In the genomic region with DNA sequence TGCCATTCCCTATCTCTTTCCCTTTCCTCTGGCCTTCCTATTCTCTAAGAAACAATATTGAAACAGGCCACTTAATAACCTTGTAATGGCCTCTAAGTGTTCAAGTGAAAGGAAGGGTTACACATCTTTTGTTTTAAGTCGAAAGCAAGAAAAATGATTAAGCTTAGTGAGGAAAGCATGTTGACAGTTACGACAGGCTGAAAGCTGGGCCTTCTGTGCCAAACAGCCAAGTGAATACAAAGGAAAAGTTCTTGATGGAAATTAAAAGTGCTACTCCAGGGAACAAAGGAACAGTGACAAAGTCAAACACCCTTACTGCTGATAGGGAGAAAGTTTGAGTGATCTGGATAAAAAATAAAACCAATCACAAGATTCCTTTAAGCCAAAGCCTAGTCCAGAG, we compare ENCODE assay signal across 27 cellular contexts.
"Had no signal": no experiment of that assay in that cellular context is flagged by ENCODE, and none has a peak within 500 bp of the region (broad histone marks: within the 10 kb centered on the region; RNA-seq: fewer than 3 reads in every experiment).

No MANE protein-coding gene starts in this region.

- H3K36me3 Mint-ChIP-seq: activated CD4-positive, alpha-beta memory T cell treated with anti-CD3 and anti-CD28 coated beads for 36 hours; activated naive CD8-positive, alpha-beta T cell treated with anti-CD3 and anti-CD28 coated beads for 36 hours had no signal

- H3K4me3 Mint-ChIP-seq: activated B cell treated with CpG ODN at 0.5 μM for 24 hours; activated CD4-positive, alpha-beta memory T cell treated with anti-CD3 and anti-CD28 coated beads for 36 hours; activated CD4-positive, alpha-beta T cell treated with anti-CD3 and anti-CD28 coated beads, Interleukin-2, amount 10 ng/mL, durations not matched to agents 7 days and 5 days; activated naive CD8-positive, alpha-beta T cell treated with anti-CD3 and anti-CD28 coated beads for 36 hours; activated T-cell treated with anti-CD3 and anti-CD28 coated beads, Interleukin-2, amount 50 U/mL, for 4 hours; T-helper 1 cell treated with Interleukin-12 subunit alpha and Interleukin-12 subunit beta and Interleukin-4 antibody, amounts not matched to agents 30 μg/mL and 1 μg/mL, for 36 hours had no signal

- H3K27me3 ChIP-seq: breast epithelium, Peyer's patch, SJSA1 had no signal

- H3K9me3 Mint-ChIP-seq: activated B cell treated with CpG ODN at 0.5 μM for 24 hours; activated CD4-positive, alpha-beta memory T cell treated with anti-CD3 and anti-CD28 coated beads for 36 hours; activated CD4-positive, alpha-beta T cell treated with anti-CD3 and anti-CD28 coated beads, Interleukin-2, amount 10 ng/mL, durations not matched to agents 7 days and 5 days; activated naive CD8-positive, alpha-beta T cell treated with anti-CD3 and anti-CD28 coated beads for 36 hours; activated T-cell treated with anti-CD3 and anti-CD28 coated beads, Interleukin-2, amount 50 U/mL, for 4 hours; T-helper 1 cell treated with Interleukin-12 subunit alpha and Interleukin-12 subunit beta and Interleukin-4 antibody, amounts not matched to agents 30 μg/mL and 1 μg/mL, for 36 hours had no signal

- DNase-seq: activated B cell treated with CpG ODN at 0.5 μM for 24 hours; activated CD4-positive, alpha-beta memory T cell treated with anti-CD3 and anti-CD28 coated beads for 36 hours; activated CD4-positive, alpha-beta T cell treated with anti-CD3 and anti-CD28 coated beads for 1 hour; activated CD4-positive, alpha-beta T cell treated with anti-CD3 and anti-CD28 coated beads, Interleukin-2, amount 10 ng/mL, durations not matched to agents 7 days and 5 days; activated CD8-positive, alpha-beta memory T cell treated with anti-CD3 and anti-CD28 coated beads for 24 hours; activated effector memory CD4-positive, alpha-beta T cell treated with anti-CD3 and anti-CD28 coated beads, Interleukin-2, amount 50 U/mL, for 16 hours; activated naive CD4-positive, alpha-beta T cell treated with Interleukin-2 at 50 U/mL for 16 hours; activated naive CD8-positive, alpha-beta T cell treated with anti-CD3 and anti-CD28 coated beads for 36 hours; activated T-cell treated with anti-CD3 and anti-CD28 coated beads, Interleukin-2, amount 50 U/mL, for 4 hours; anterior cingulate cortex; central memory CD4-positive, alpha-beta T cell; Karpas-422; MM.1S; NCI-H1105; NCI-H1436; NCI-H1694 treated with DMSO at 0.1 percent for 48 hours; NCI-H2029 treated with DMSO at 0.1 percent for 48 hours; NCI-H345; NCI-H510A treated with DMSO at 0.1 percent for 48 hours; NCI-H69; Peyer's patch; SHP77 had no signal

- H3K4me1 Mint-ChIP-seq: activated B cell treated with CpG ODN at 0.5 μM for 24 hours; activated CD4-positive, alpha-beta T cell treated with anti-CD3 and anti-CD28 coated beads, Interleukin-2, amount 10 ng/mL, durations not matched to agents 7 days and 5 days had no signal

- ATAC-seq: activated T-cell treated with anti-CD3 and anti-CD28 coated beads, Interleukin-2, amount 50 U/mL, for 4 hours; K562 had no signal

- H3K4me1 ChIP-seq: breast epithelium, Peyer's patch had no signal

- H3K27ac Mint-ChIP-seq: activated B cell treated with CpG ODN at 0.5 μM for 24 hours; activated CD4-positive, alpha-beta memory T cell treated with anti-CD3 and anti-CD28 coated beads for 36 hours; activated CD4-positive, alpha-beta T cell treated with anti-CD3 and anti-CD28 coated beads, Interleukin-2, amount 10 ng/mL, durations not matched to agents 7 days and 5 days; activated naive CD8-positive, alpha-beta T cell treated with anti-CD3 and anti-CD28 coated beads for 36 hours; T-helper 1 cell treated with Interleukin-12 subunit alpha and Interleukin-12 subunit beta and Interleukin-4 antibody, amounts not matched to agents 30 μg/mL and 1 μg/mL, for 36 hours had no signal

- H3K9me3 ChIP-seq: breast epithelium, Peyer's patch, SJSA1 had no signal

- H3K27me3 Mint-ChIP-seq: activated naive CD8-positive, alpha-beta T cell treated with anti-CD3 and anti-CD28 coated beads for 36 hours had no signal

- H3K27ac ChIP-seq: breast epithelium, Peyer's patch, RWPE1, SJSA1 had no signal

- H3K36me3 ChIP-seq: breast epithelium had no signal

- H3K4me3 ChIP-seq: breast epithelium, K562, Peyer's patch, SJSA1 had no signal
